In the genomic region with DNA sequence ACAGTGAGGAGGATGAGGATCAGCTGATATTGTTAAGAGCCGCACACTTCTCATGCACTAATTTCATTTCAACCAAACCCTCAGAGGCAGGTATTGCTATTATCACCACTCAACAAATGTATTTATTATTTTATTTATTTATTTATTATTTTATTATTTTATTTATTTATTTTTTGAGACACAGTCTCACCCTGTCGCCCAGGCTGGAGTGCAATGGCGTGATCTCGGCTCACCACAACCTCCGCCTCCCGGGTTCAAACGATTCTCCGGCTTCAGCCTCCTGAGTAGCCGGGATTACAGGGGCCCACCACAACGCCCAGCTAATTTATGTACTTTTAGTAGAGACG, we compare ENCODE assay signal across 6 cellular contexts. TPM values are rescaled to one million over a fixed set of nuclear protein-coding genes. Genes with fewer than 3 reads are reported as not detected.
DNase-seq lines count a peak whose midpoint lies in the region; ATAC-seq and TF ChIP-seq lines count a peak whose summit lies in the region.
"Not testable (repeated sequence)": the region's sequence is repeated elsewhere in the genome, so short reads cannot be mapped to it uniquely, and the experiment has no call there.

No MANE protein-coding gene starts in this region.

- not testable (repeated sequence) for ATAC-seq in activated T-cell treated with anti-CD3 and anti-CD28 coated beads, Interleukin-2, amount 50 U/mL, for 72 hours (replicated peaks in 1 of 2); right lobe of liver

- not testable (repeated sequence) for H3K27me3 Mint-ChIP-seq in activated T-cell treated with anti-CD3 and anti-CD28 coated beads, Interleukin-2, amount 50 U/mL, for 72 hours (ENCODE audit: low read depth); endodermal cell (ENCODE audit: insufficient read depth)

- H3K9ac ChIP-seq in KMS-11; endodermal cell (ENCODE audit: extremely low read depth, low read length, poor library complexity, severe bottlenecking): not testable (repeated sequence)
- H3K9ac ChIP-seq in skeletal muscle satellite cell (ENCODE audit: low read depth, low read length) = peak overlapping the region; percentile 64

- not testable (repeated sequence) for H3K36me3 Mint-ChIP-seq in activated T-cell treated with anti-CD3 and anti-CD28 coated beads, Interleukin-2, amount 50 U/mL, for 72 hours (ENCODE audit: insufficient read depth in 2 of 2); endodermal cell (ENCODE audit: low read depth)

- H3K36me3 ChIP-seq in BE2C; KMS-11 (ENCODE audit: insufficient read depth); endodermal cell (ENCODE audit: control insufficient read depth, insufficient read depth, low read length); right lobe of liver: not testable (repeated sequence)
- H3K36me3 ChIP-seq in skeletal muscle satellite cell (ENCODE audit: insufficient read depth, low read length) = peaks cover 22% of the 10 kb centered on the region

- H3K4me2 ChIP-seq in KMS-11 = peak overlapping the region; percentile 99; the same call in 1 of the 2 replicates
- H3K4me2 ChIP-seq in skeletal muscle satellite cell (ENCODE audit: low read length) = peak overlapping the region; percentile 89

- not testable (repeated sequence) for DNase-seq in BE2C; activated T-cell treated with anti-CD3 and anti-CD28 coated beads, Interleukin-2, amount 50 U/mL, for 72 hours; endodermal cell; right lobe of liver

- H3K4me1 ChIP-seq in BE2C = peaks cover 15% of the 10 kb centered on the region
- H3K4me1 ChIP-seq in KMS-11 (ENCODE audit: low read depth, poor library complexity, severe bottlenecking) = peaks cover 35% of the 10 kb centered on the region
- H3K4me1 ChIP-seq in endodermal cell (ENCODE audit: control insufficient read depth, insufficient read depth, low read length) = not testable (repeated sequence)
- peaks cover 0 to 30% (median 10%) of the 10 kb centered on the region in 4 donors for H3K4me1 ChIP-seq in right lobe of liver
- H3K4me1 ChIP-seq in skeletal muscle satellite cell (ENCODE audit: control insufficient read depth, insufficient read depth, low read length) = peaks cover 32% of the 10 kb centered on the region

- H3K79me2 ChIP-seq in KMS-11 (ENCODE audit: insufficient read depth, low read depth) = not testable (repeated sequence)

- not testable (repeated sequence) for TF ChIP-seq CTCF in BE2C (IDR thresholded peaks at IDR 0.05; ENCODE audit: low read depth, low read length); KMS-11 (conservative IDR thresholded peaks at IDR 0.05; ENCODE audit: low read depth, low read length); endodermal cell (conservative IDR thresholded peaks at IDR 0.05); right lobe of liver (IDR thresholded peaks at IDR 0.05)

- not testable (repeated sequence) for TF ChIP-seq POLR2A in right lobe of liver (IDR thresholded peaks at IDR 0.05)

- H3K4me3 ChIP-seq in BE2C (ENCODE audit: low read depth, low read length) = peak overlapping the region; percentile 52
- not testable (repeated sequence) for H3K4me3 ChIP-seq in KMS-11 (IDR thresholded peaks at IDR 0.05; ENCODE audit: insufficient read depth, low read depth, low read length)
- H3K4me3 ChIP-seq in endodermal cell (ENCODE audit: low read length) = peak overlapping the region; percentile 73
- peak overlapping the region in 2 of 3 donors; percentile 58 to 62 for H3K4me3 ChIP-seq in right lobe of liver
- peak overlapping the region; percentile 94 for H3K4me3 ChIP-seq in skeletal muscle satellite cell (ENCODE audit: low read length)

- peak overlapping the region; percentile 88 for H3K4me3 Mint-ChIP-seq in activated T-cell treated with anti-CD3 and anti-CD28 coated beads, Interleukin-2, amount 50 U/mL, for 72 hours
- H3K4me3 Mint-ChIP-seq in endodermal cell = peak overlapping the region; percentile 51

- peak overlapping the region; percentile 23; the same call in 1 of the 2 replicates for H2AFZ ChIP-seq in KMS-11 (ENCODE audit: low read depth)

- 90 to 91% methylated on average over 10 of the region's 11 CpGs for WGBS in endodermal cell (ENCODE audit: insufficient coverage in 1 of 2, insufficient read length in 1 of 2), 2 experiments
- WGBS in right lobe of liver (ENCODE audit: insufficient coverage, low coverage, low lambda C conversion rate, missing lambda C conversion rate) = 59% methylated on average over 10 of the region's 11 CpGs

- H3K27ac Mint-ChIP-seq in activated T-cell treated with anti-CD3 and anti-CD28 coated beads, Interleukin-2, amount 50 U/mL, for 72 hours = peak overlapping the region; percentile 59
- not testable (repeated sequence) for H3K27ac Mint-ChIP-seq in endodermal cell

- peaks cover 59% of the 10 kb centered on the region for H3K4me1 Mint-ChIP-seq in activated T-cell treated with anti-CD3 and anti-CD28 coated beads, Interleukin-2, amount 50 U/mL, for 72 hours (ENCODE audit: low read depth)
- not testable (repeated sequence) for H3K4me1 Mint-ChIP-seq in endodermal cell

- not testable (repeated sequence) for H3K27me3 ChIP-seq in BE2C; KMS-11 (ENCODE audit: insufficient read depth, low read depth); endodermal cell (ENCODE audit: control insufficient read depth, insufficient read depth, low read length, poor library complexity, severe bottlenecking); right lobe of liver; skeletal muscle satellite cell (ENCODE audit: control insufficient read depth, insufficient read depth, low read length)

- H3K9me3 Mint-ChIP-seq in activated T-cell treated with anti-CD3 and anti-CD28 coated beads, Interleukin-2, amount 50 U/mL, for 72 hours; endodermal cell: not testable (repeated sequence)

- H3K27ac ChIP-seq in KMS-11; endodermal cell (ENCODE audit: low read depth, low read length): not testable (repeated sequence)
- H3K27ac ChIP-seq in right lobe of liver = peak overlapping the region in 2 of 3 donors; percentile 84

- H3K9me3 ChIP-seq in BE2C; endodermal cell (ENCODE audit: control insufficient read depth, low read length); right lobe of liver; skeletal muscle satellite cell (replicated peaks; ENCODE audit: low read length): not testable (repeated sequence)

- intact Hi-C loops in right lobe of liver (cut with DNase I) = loop anchor here in 1 of 2 donors (10.0 kb wide), 1 partner anchor 53 kb away; no protein-coding TSS in a partner anchor

- H4K20me1 ChIP-seq in KMS-11 (ENCODE audit: insufficient read depth) = not testable (repeated sequence)

RNA-seq across cellular contexts. Expression of gene LGALS1, which starts 2.2 kb away (rescaled TPM):
- 282 TPM for polyA plus RNA-seq in BE2C (2012; ENCODE audit: insufficient read depth, insufficient read length, low read depth)
- 100 to 1,000 TPM; 303 to 803 TPM for total RNA-seq in activated T-cell treated with anti-CD3 and anti-CD28 coated beads, Interleukin-2, amount 50 U/mL, for 72 hours
- total RNA-seq in endodermal cell (10 to 100 TPM; 10.4 to 16.0 TPM), right lobe of liver (100 to 1,000 TPM in 4 of 6 experiments, 10 to 100 TPM in 2; 34.7 to 267 (median 141) TPM)
- polyA plus RNA-seq in endodermal cell (2013, experiment 1 of 2) = 126 TPM
- 131 TPM for polyA plus RNA-seq in endodermal cell (2013, experiment 2 of 2)
- total RNA-seq in skeletal muscle satellite cell (2012; rRNA removed) = 4,494 and 5,107 TPM in 2 replicates

RNA-seq across cellular contexts. Expression of gene NOL12, which starts 8.5 kb away (rescaled TPM):
- polyA plus RNA-seq in BE2C (2012; ENCODE audit: insufficient read depth, insufficient read length, low read depth) = 47.3 TPM
- 10 to 100 TPM; 31.3 to 36.3 TPM for total RNA-seq in activated T-cell treated with anti-CD3 and anti-CD28 coated beads, Interleukin-2, amount 50 U/mL, for 72 hours
- total RNA-seq in endodermal cell (10 to 100 TPM; 21.9 to 26.8 TPM), right lobe of liver (10 to 100 TPM in 2 of 6 experiments, 1 to 10 TPM in 4; 8.4 to 16.1 (median 9.4) TPM)
- 28.1 TPM for polyA plus RNA-seq in endodermal cell (2013, experiment 1 of 2)
- polyA plus RNA-seq in endodermal cell (2013, experiment 2 of 2) = 24.4 TPM
- 38.0 and 39.5 TPM in 2 replicates for total RNA-seq in skeletal muscle satellite cell (2012; rRNA removed)

RNA-seq across cellular contexts. Expression of gene PDXP, which starts 19.1 kb away (rescaled TPM):
- 229 TPM for polyA plus RNA-seq in BE2C (2012; ENCODE audit: insufficient read depth, insufficient read length, low read depth)
- 10 to 100 TPM; 14.8 to 17.2 TPM for total RNA-seq in activated T-cell treated with anti-CD3 and anti-CD28 coated beads, Interleukin-2, amount 50 U/mL, for 72 hours
- total RNA-seq in endodermal cell (10 to 100 TPM; 23.5 to 29.3 TPM), right lobe of liver (10 to 100 TPM; 15.7 to 63.4 (median 34.4) TPM)
- 40.4 TPM for polyA plus RNA-seq in endodermal cell (2013, experiment 1 of 2)
- 40.7 TPM for polyA plus RNA-seq in endodermal cell (2013, experiment 2 of 2)
- total RNA-seq in skeletal muscle satellite cell (2012; rRNA removed) = 10.1 and 17.3 TPM in 2 replicates

RNA-seq across cellular contexts. Expression of gene TRIOBP, which starts 19.2 kb away (rescaled TPM):
- 25.0 TPM for polyA plus RNA-seq in BE2C (2012; ENCODE audit: insufficient read depth, insufficient read length, low read depth)
- total RNA-seq in activated T-cell treated with anti-CD3 and anti-CD28 coated beads, Interleukin-2, amount 50 U/mL, for 72 hours = 10 to 100 TPM; 25.4 to 28.6 TPM
- 10 to 100 TPM; 74.7 to 82.2 TPM for total RNA-seq in endodermal cell
- 48.8 TPM for polyA plus RNA-seq in endodermal cell (2013, experiment 1 of 2)
- 50.9 TPM for polyA plus RNA-seq in endodermal cell (2013, experiment 2 of 2)
- 10 to 100 TPM; 11.7 to 22.8 (median 20.7) TPM for total RNA-seq in right lobe of liver
- total RNA-seq in skeletal muscle satellite cell (2012; rRNA removed) = 186 and 191 TPM in 2 replicates

RNA-seq across cellular contexts. Expression of gene SH3BP1, which starts 38.1 kb away (rescaled TPM):
- polyA plus RNA-seq in BE2C (2012; ENCODE audit: insufficient read depth, insufficient read length, low read depth) = 28.4 TPM
- total RNA-seq in activated T-cell treated with anti-CD3 and anti-CD28 coated beads, Interleukin-2, amount 50 U/mL, for 72 hours = 100 to 1,000 TPM in 1 of 2 donors, 10 to 100 TPM in 1; 99.0 to 103 TPM
- total RNA-seq in endodermal cell (10 to 100 TPM; 37.7 to 38.6 TPM), right lobe of liver (1 to 10 TPM; 1.6 to 4.8 (median 2.8) TPM)
- polyA plus RNA-seq in endodermal cell (2013, experiment 1 of 2) = 15.7 TPM
- polyA plus RNA-seq in endodermal cell (2013, experiment 2 of 2) = 14.3 TPM
- total RNA-seq in skeletal muscle satellite cell (2012; rRNA removed) = 10.5 and 13.4 TPM in 2 replicates
